Comparison of ENCODE assay signal across 20 cellular contexts in genomic region chr4:181566490-181566889, GRCh38.
A peak's percentile ranks its signal among the peaks of the same experiment; 100 is the strongest.
DNase-seq lines count a peak whose midpoint lies in the region; ATAC-seq and TF ChIP-seq lines count a peak whose summit lies in the region.
"Had no signal": no experiment of that assay in that cellular context is flagged by ENCODE, and none has a peak within 500 bp of the region (broad histone marks: within the 10 kb centered on the region; RNA-seq: fewer than 3 reads in every experiment).

No MANE protein-coding gene starts in this region.

- DNase-seq in BE2C, result peak; percentile 53
- peak; percentile 53 for DNase-seq in SK-N-DZ (ENCODE audit: low spot score)
- DNase-seq in fibroblast of mammary gland (ENCODE audit: low read depth), result peak; percentile 84
- no peak for DNase-seq in neural crest cell (ENCODE audit: low read depth, low spot score)
- DNase-seq in CD8-positive, alpha-beta T cell, result no peak
- no peak for DNase-seq in hippocampal formation (lab: John Stamatoyannopoulos, UW)
- no peak for DNase-seq in adrenal gland
- DNase-seq: activated gamma-delta T cell; Calu3; foreskin melanocyte; GF-D8; H9; NCI-H187 treated with DMSO at 0.1 percent for 48 hours; NCI-H446 treated with DMSO at 0.1 percent for 48 hours; SHP77 treated with DMSO at 0.1 percent for 48 hours; stimulated activated CD4-positive, alpha-beta T cell treated with anti-CD3 and anti-CD28 coated beads, Interleukin-1b, Interleukin-23, amount 100 ng/mL, for 48 hours had no signal

- WGBS in adrenal gland, 4 donors, result 66 to 72% (median 68%) methylated on average over 5 to 7 of the region's 7 CpGs

- CTCF ChIA-PET in CD8-positive, alpha-beta T cell (lab: Charles Lee), result no interaction called here

- H3K9me3 Mint-ChIP-seq in neural crest cell, result peaks cover 2% of the 10 kb centered on the region
- no peaks in the 10 kb centered on the region for H3K9me3 Mint-ChIP-seq in CD8-positive, alpha-beta T cell
- H3K9me3 Mint-ChIP-seq: H9 had no signal

- H3K4me3 ChIP-seq in BE2C (ENCODE audit: low read depth, low read length) (no peak overlapping the region), fibroblast of mammary gland (ENCODE audit: control insufficient read depth, low read depth, low read length) (no peak overlapping the region), adrenal gland (no peak overlapping the region)
- H3K4me3 ChIP-seq in CD8-positive, alpha-beta T cell (ENCODE audit: low read depth, low read length), result no peak overlapping the region

- intact Hi-C loops in CD8-positive, alpha-beta T cell (cut with DNase I, micrococcal nuclease), result no loop called here
- intact Hi-C loops in adrenal gland (cut with DNase I), result no loop called here

- H3K9me3 ChIP-seq in BE2C (no peaks in the 10 kb centered on the region), adrenal gland (replicated peaks in 1 of 3) (no peaks in the 10 kb centered on the region)
- no peaks in the 10 kb centered on the region for H3K9me3 ChIP-seq in CD8-positive, alpha-beta T cell (ENCODE audit: low read length)

- H3K4me1 ChIP-seq in BE2C, result 0 out of 2 replicates have a peak, but pooled peaks cover 3% of the 10 kb centered on the region
- H3K4me1 ChIP-seq in CD8-positive, alpha-beta T cell (ENCODE audit: insufficient read depth, low read length), result no peaks in the 10 kb centered on the region
- no peaks in the 10 kb centered on the region for H3K4me1 ChIP-seq in adrenal gland (replicated peaks in 1 of 2)

- H3K4me3 Mint-ChIP-seq in neural crest cell, result no peak overlapping the region
- no peak overlapping the region for H3K4me3 Mint-ChIP-seq in CD8-positive, alpha-beta T cell
- H3K4me3 Mint-ChIP-seq: brain; H9; T-helper 2 cell treated with Interferon-gamma antibody and Interleukin-4, amounts not matched to agents 5 μg/mL and 100 μg/mL, for 36 hours had no signal

- H3K36me3 ChIP-seq in BE2C, result no peaks in the 10 kb centered on the region
- no peaks in the 10 kb centered on the region for H3K36me3 ChIP-seq in CD8-positive, alpha-beta T cell (ENCODE audit: insufficient read depth, low read length)
- no peaks in the 10 kb centered on the region for H3K36me3 ChIP-seq in adrenal gland (replicated peaks in 1 of 2)

- TF ChIP-seq POLR2A in adrenal gland (IDR thresholded peaks at IDR 0.05), result no peak

- no peaks in the 10 kb centered on the region for H3K27me3 ChIP-seq in BE2C
- H3K27me3 ChIP-seq in CD8-positive, alpha-beta T cell (ENCODE audit: insufficient read depth, low read length), result no peaks in the 10 kb centered on the region
- H3K27me3 ChIP-seq in adrenal gland, result no peaks in the 10 kb centered on the region

- no peaks in the 10 kb centered on the region for H3K27me3 Mint-ChIP-seq in neural crest cell (ENCODE audit: low read depth)
- no peaks in the 10 kb centered on the region for H3K27me3 Mint-ChIP-seq in CD8-positive, alpha-beta T cell (ENCODE audit: low read depth)

- peaks cover 5% of the 10 kb centered on the region for H3K4me1 Mint-ChIP-seq in neural crest cell
- no peaks in the 10 kb centered on the region for H3K4me1 Mint-ChIP-seq in CD8-positive, alpha-beta T cell (ENCODE audit: low read depth)
- H3K4me1 Mint-ChIP-seq: brain had no signal

- no peak for ATAC-seq in CD8-positive, alpha-beta T cell
- no peak for ATAC-seq in GM21526 (IDR thresholded peaks at IDR 0.05; ENCODE audit: low FRiP score, unreplicated experiment)
- ATAC-seq: activated CD4-positive, CD25-positive, alpha-beta regulatory T cell treated with anti-CD3 and anti-CD28 coated beads, Interleukin-2, amount 50 U/mL, for 24 hours had no signal

- POLR2A ChIA-PET in CD8-positive, alpha-beta T cell (lab: Charles Lee), result no interaction called here

- H3K27ac ChIP-seq in CD8-positive, alpha-beta T cell (ENCODE audit: low read depth, low read length), result no peak overlapping the region
- H3K27ac ChIP-seq in adrenal gland, result no peak overlapping the region

- TF ChIP-seq CTCF in BE2C (IDR thresholded peaks at IDR 0.05; ENCODE audit: low read depth, low read length) (no peak), fibroblast of mammary gland (conservative IDR thresholded peaks at IDR 0.05; ENCODE audit: control insufficient read depth, insufficient read depth, low read depth, low read length) (no peak), neural crest cell (conservative IDR thresholded peaks at IDR 0.05) (no peak), adrenal gland (IDR thresholded peaks at IDR 0.05) (no peak)
- no peak for TF ChIP-seq CTCF in CD8-positive, alpha-beta T cell (IDR thresholded peaks at IDR 0.05)

- H3K27ac Mint-ChIP-seq in neural crest cell (ENCODE audit: unreplicated experiment), result peak overlapping the region; percentile 57
- no peak overlapping the region for H3K27ac Mint-ChIP-seq in CD8-positive, alpha-beta T cell
- H3K27ac Mint-ChIP-seq: brain; T-helper 2 cell treated with Interferon-gamma antibody and Interleukin-4, amounts not matched to agents 5 μg/mL and 100 μg/mL, for 36 hours had no signal

- H3K36me3 Mint-ChIP-seq in neural crest cell (ENCODE audit: low read depth), result no peaks in the 10 kb centered on the region
- H3K36me3 Mint-ChIP-seq in CD8-positive, alpha-beta T cell, result no peaks in the 10 kb centered on the region
- H3K36me3 Mint-ChIP-seq: brain had no signal

Comparison
In these comparisons a context has a peak if more than half of its experiments do, and no peak if none do; other contexts are left out.
1. DNase-seq: peak in BE2C (single experiment), SK-N-DZ (single experiment) and fibroblast of mammary gland (single experiment); none in neural crest cell (single experiment), CD8-positive, alpha-beta T cell (0 of 7), hippocampal formation (0 of 2) and adrenal gland (0 of 7).